In the genomic region with DNA sequence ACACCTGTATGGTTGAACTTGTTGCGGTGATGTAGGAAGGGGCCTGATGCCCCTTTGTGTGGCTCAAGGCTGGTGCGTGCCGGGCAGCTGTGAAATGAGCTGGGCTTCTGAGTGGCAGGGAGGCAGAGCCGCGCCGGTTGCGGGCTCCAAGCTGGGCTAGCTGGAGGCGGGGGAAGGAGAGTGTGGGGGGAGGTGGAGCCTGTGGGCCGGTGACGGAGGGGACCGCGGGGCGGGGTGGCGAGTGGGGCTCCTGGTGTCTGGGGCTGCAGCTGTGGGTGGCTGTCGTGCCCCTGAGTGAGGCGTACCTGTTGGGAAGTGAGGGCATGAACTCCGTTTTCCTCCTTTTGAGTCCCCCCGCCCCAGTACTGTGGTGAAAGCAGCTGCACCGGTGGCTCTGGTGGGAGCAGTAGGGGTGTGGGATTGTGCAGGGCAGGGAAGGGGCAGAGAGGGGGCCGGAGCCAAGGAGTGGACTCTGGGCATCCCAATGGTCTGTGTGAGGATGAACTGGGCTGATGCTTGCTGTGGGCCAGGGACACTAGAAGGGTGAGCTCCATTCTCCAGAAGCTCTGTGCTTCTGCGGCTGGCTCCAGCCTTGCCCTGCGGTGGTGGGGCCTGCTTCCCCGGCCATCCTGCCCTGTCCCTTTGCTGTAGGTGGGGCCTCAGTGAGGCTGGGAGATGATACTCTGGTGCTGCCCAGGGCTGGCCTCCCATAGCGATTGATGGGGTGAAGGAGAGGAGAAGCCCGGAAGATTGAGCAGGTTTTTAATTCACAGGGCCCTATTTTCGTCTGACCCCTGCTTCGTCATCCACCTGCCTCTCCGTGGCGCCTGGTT, we compare ENCODE assay signal across 1 cellular context.
TF ChIP-seq lines count a peak whose summit lies in the region.

No MANE protein-coding gene starts in this region.

TF ChIP-seq in HepG2, 621 proteins besides CTCF, POLR2A, EP300 and RAD21:
- no peak for TF ChIP-seq ZNF879 (CRISPR knock-in tag; IDR thresholded peaks at IDR 0.05)
- TF ChIP-seq, protein P1, sequence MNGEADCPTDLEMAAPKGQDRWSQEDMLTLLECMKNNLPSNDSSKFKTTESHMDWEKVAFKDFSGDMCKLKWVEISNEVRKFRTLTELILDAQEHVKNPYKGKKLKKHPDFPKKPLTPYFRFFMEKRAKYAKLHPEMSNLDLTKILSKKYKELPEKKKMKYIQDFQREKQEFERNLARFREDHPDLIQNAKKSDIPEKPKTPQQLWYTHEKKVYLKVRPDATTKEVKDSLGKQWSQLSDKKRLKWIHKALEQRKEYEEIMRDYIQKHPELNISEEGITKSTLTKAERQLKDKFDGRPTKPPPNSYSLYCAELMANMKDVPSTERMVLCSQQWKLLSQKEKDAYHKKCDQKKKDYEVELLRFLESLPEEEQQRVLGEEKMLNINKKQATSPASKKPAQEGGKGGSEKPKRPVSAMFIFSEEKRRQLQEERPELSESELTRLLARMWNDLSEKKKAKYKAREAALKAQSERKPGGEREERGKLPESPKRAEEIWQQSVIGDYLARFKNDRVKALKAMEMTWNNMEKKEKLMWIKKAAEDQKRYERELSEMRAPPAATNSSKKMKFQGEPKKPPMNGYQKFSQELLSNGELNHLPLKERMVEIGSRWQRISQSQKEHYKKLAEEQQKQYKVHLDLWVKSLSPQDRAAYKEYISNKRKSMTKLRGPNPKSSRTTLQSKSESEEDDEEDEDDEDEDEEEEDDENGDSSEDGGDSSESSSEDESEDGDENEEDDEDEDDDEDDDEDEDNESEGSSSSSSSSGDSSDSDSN (CRISPR knock-in tag; IDR thresholded peaks at IDR 0.05) = no peak
- no peak for TF ChIP-seq ZNF552 (CRISPR knock-in tag; IDR thresholded peaks at IDR 0.05; ENCODE audit: borderline replicate concordance)
- TF ChIP-seq SPEN (CRISPR knock-in tag; IDR thresholded peaks at IDR 0.05; ENCODE audit: low read depth) = no peak
- no peak for TF ChIP-seq SUZ12 (IDR thresholded peaks at IDR 0.05; ENCODE audit: low read depth, low read length)
- TF ChIP-seq, protein P2, sequence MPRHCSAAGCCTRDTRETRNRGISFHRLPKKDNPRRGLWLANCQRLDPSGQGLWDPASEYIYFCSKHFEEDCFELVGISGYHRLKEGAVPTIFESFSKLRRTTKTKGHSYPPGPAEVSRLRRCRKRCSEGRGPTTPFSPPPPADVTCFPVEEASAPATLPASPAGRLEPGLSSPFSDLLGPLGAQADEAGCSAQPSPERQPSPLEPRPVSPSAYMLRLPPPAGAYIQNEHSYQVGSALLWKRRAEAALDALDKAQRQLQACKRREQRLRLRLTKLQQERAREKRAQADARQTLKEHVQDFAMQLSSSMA (CRISPR knock-in tag; IDR thresholded peaks at IDR 0.05) = no peak
- TF ChIP-seq, protein P3, sequence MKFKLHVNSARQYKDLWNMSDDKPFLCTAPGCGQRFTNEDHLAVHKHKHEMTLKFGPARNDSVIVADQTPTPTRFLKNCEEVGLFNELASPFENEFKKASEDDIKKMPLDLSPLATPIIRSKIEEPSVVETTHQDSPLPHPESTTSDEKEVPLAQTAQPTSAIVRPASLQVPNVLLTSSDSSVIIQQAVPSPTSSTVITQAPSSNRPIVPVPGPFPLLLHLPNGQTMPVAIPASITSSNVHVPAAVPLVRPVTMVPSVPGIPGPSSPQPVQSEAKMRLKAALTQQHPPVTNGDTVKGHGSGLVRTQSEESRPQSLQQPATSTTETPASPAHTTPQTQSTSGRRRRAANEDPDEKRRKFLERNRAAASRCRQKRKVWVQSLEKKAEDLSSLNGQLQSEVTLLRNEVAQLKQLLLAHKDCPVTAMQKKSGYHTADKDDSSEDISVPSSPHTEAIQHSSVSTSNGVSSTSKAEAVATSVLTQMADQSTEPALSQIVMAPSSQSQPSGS (CRISPR knock-in tag; IDR thresholded peaks at IDR 0.05) = no peak
- TF ChIP-seq ATM (IDR thresholded peaks at IDR 0.05; ENCODE audit: borderline replicate concordance) = no peak
- TF ChIP-seq, protein P4, sequence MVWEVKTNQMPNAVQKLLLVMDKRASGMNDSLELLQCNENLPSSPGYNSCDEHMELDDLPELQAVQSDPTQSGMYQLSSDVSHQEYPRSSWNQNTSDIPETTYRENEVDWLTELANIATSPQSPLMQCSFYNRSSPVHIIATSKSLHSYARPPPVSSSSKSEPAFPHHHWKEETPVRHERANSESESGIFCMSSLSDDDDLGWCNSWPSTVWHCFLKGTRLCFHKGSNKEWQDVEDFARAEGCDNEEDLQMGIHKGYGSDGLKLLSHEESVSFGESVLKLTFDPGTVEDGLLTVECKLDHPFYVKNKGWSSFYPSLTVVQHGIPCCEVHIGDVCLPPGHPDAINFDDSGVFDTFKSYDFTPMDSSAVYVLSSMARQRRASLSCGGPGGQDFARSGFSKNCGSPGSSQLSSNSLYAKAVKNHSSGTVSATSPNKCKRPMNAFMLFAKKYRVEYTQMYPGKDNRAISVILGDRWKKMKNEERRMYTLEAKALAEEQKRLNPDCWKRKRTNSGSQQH (CRISPR knock-in tag; IDR thresholded peaks at IDR 0.05; ENCODE audit: low read depth) = no peak
- TF ChIP-seq, protein P5, sequence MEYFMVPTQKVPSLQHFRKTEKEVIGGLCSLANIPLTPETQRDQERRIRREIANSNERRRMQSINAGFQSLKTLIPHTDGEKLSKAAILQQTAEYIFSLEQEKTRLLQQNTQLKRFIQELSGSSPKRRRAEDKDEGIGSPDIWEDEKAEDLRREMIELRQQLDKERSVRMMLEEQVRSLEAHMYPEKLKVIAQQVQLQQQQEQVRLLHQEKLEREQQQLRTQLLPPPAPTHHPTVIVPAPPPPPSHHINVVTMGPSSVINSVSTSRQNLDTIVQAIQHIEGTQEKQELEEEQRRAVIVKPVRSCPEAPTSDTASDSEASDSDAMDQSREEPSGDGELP (IDR thresholded peaks at IDR 0.05; ENCODE audit: borderline replicate concordance, low read depth) = no peak
- no peak for TF ChIP-seq ZNF468 (CRISPR knock-in tag; IDR thresholded peaks at IDR 0.05)
- TF ChIP-seq, protein P6, sequence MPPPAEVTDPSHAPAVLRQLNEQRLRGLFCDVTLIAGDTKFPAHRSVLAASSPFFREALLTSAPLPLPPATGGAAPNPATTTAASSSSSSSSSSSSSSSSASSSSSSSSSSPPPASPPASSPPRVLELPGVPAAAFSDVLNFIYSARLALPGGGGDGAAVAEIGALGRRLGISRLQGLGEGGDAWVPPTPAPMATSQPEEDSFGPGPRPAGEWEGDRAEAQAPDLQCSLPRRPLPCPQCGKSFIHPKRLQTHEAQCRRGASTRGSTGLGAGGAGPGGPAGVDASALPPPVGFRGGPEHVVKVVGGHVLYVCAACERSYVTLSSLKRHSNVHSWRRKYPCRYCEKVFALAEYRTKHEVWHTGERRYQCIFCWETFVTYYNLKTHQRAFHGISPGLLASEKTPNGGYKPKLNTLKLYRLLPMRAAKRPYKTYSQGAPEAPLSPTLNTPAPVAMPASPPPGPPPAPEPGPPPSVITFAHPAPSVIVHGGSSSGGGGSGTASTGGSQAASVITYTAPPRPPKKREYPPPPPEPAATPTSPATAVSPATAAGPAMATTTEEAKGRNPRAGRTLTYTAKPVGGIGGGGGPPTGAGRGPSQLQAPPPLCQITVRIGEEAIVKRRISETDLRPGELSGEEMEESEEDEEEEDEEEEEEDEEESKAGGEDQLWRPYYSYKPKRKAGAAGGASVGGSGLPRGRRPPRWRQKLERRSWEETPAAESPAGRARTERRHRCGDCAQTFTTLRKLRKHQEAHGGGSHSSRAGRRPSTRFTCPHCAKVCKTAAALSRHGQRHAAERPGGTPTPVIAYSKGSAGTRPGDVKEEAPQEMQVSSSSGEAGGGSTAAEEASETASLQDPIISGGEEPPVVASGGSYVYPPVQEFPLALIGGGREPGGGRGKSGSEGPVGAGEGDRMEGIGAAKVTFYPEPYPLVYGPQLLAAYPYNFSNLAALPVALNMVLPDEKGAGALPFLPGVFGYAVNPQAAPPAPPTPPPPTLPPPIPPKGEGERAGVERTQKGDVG (CRISPR knock-in tag; IDR thresholded peaks at IDR 0.05; ENCODE audit: borderline replicate concordance) = no peak
- TF ChIP-seq ZNF530 (CRISPR knock-in tag; IDR thresholded peaks at IDR 0.05; ENCODE audit: low read depth) = no peak
- no peak for TF ChIP-seq PTBP1 (IDR thresholded peaks at IDR 0.05; ENCODE audit: low read depth, low read length, poor library complexity, severe bottlenecking)
